8 cellular contexts compared by ENCODE assay signal in genomic region chrX:136028383-136028984, GRCh38. TPM values are rescaled to one million over a fixed set of nuclear protein-coding genes. Genes with fewer than 3 reads are reported as not detected.
A peak's percentile ranks its signal among the peaks of the same experiment; 100 is the strongest.
DNase-seq lines count a peak whose midpoint lies in the region; ATAC-seq, FAIRE-seq and TF ChIP-seq lines count a peak whose summit lies in the region.

No MANE protein-coding gene starts in this region.

- H3K79me2 ChIP-seq in smooth muscle cell (ENCODE audit: low read depth): no peaks in the 10 kb centered on the region

- no peaks in the 10 kb centered on the region for H3K4me1 Mint-ChIP-seq in activated T-helper 17 cell treated with anti-CD3 and anti-CD28 coated beads, Interleukin-2, amount 50 U/mL, for 72 hours

- H3K4me3 ChIP-seq in adrenal gland (no peak overlapping the region), smooth muscle cell (no peak overlapping the region)

- no peak overlapping the region for H3K4me3 Mint-ChIP-seq in activated T-helper 17 cell treated with anti-CD3 and anti-CD28 coated beads, Interleukin-2, amount 50 U/mL, for 72 hours

- TF ChIP-seq CTCF in D721Med (IDR thresholded peaks at IDR 0.05; ENCODE audit: insufficient read depth, missing control alignments) (peak; percentile 60), adrenal gland (IDR thresholded peaks at IDR 0.05) (peak; percentile 49 to 74 (median 66)), smooth muscle cell (IDR thresholded peaks at IDR 0.05; ENCODE audit: borderline replicate concordance, insufficient read depth, poor library complexity, severe bottlenecking) (peak; percentile 58)

- H3K27ac ChIP-seq in adrenal gland (no peak overlapping the region), smooth muscle cell (ENCODE audit: low read depth) (no peak overlapping the region)

- H3K9me3 ChIP-seq in adrenal gland (replicated peaks in 1 of 3) (no peaks in the 10 kb centered on the region), smooth muscle cell (replicated peaks; ENCODE audit: low read depth) (no peaks in the 10 kb centered on the region)

- H3K36me3 Mint-ChIP-seq in activated T-helper 17 cell treated with anti-CD3 and anti-CD28 coated beads, Interleukin-2, amount 50 U/mL, for 72 hours (ENCODE audit: low read depth): peaks cover 44% of the 10 kb centered on the region

- no peak for TF ChIP-seq POLR2A in adrenal gland (IDR thresholded peaks at IDR 0.05)

- H3K4me1 ChIP-seq in adrenal gland (replicated peaks in 1 of 2): no peaks in the 10 kb centered on the region
- no peaks in the 10 kb centered on the region for H3K4me1 ChIP-seq in smooth muscle cell (ENCODE audit: low read depth)

- ATAC-seq in GM19395 (IDR thresholded peaks at IDR 0.05; ENCODE audit: unreplicated experiment): peak; percentile 82
- ATAC-seq in left ventricle myocardium superior: peak; percentile 44
- no peak for ATAC-seq in activated T-helper 17 cell treated with anti-CD3 and anti-CD28 coated beads, Interleukin-2, amount 50 U/mL, for 72 hours (replicated peaks)
- ATAC-seq in GM21717 (IDR thresholded peaks at IDR 0.05; ENCODE audit: unreplicated experiment): no peak

- H3K9ac ChIP-seq in smooth muscle cell (ENCODE audit: low read depth): no peak overlapping the region

- no peaks in the 10 kb centered on the region for H4K20me1 ChIP-seq in smooth muscle cell (ENCODE audit: low read depth)

- H3K36me3 ChIP-seq in adrenal gland (replicated peaks in 1 of 2) (no peaks in the 10 kb centered on the region), smooth muscle cell (ENCODE audit: low read depth) (no peaks in the 10 kb centered on the region)

- intact Hi-C loops in adrenal gland (cut with DNase I): loop anchor here (5.0 to 10.0 kb wide), 2 partner anchors 134 to 136 kb away; no protein-coding TSS in a partner anchor
- intact Hi-C loops in left ventricle myocardium superior (cut with micrococcal nuclease): loop anchor here (5.0 kb wide), 1 partner anchor 244 kb away; no protein-coding TSS in a partner anchor

- no peaks in the 10 kb centered on the region for H3K9me3 Mint-ChIP-seq in activated T-helper 17 cell treated with anti-CD3 and anti-CD28 coated beads, Interleukin-2, amount 50 U/mL, for 72 hours

- no peaks in the 10 kb centered on the region for H3K27me3 ChIP-seq in adrenal gland
- H3K27me3 ChIP-seq in smooth muscle cell (ENCODE audit: low read depth): no peaks in the 10 kb centered on the region

- FAIRE-seq in D721Med (lab: Jason Lieb, UNC): no peak

- DNase-seq in D721Med (ENCODE audit: insufficient read length, low spot score) (peak; percentile 17), NCI-H1436 treated with DMSO at 0.1 percent for 48 hours (lab: John Stamatoyannopoulos, UW) (peak; percentile 21), adrenal gland (no peak), left ventricle myocardium superior (no peak), smooth muscle cell (lab: John Stamatoyannopoulos, UW; ENCODE audit: unreplicated experiment) (no peak)

- H3K4me2 ChIP-seq in smooth muscle cell: no peak overlapping the region

- no peak overlapping the region for H3K27ac Mint-ChIP-seq in activated T-helper 17 cell treated with anti-CD3 and anti-CD28 coated beads, Interleukin-2, amount 50 U/mL, for 72 hours

- no peaks in the 10 kb centered on the region for H3K27me3 Mint-ChIP-seq in activated T-helper 17 cell treated with anti-CD3 and anti-CD28 coated beads, Interleukin-2, amount 50 U/mL, for 72 hours

- H3F3A ChIP-seq in smooth muscle cell (ENCODE audit: low read depth): no peaks in the 10 kb centered on the region

- H2AFZ ChIP-seq in smooth muscle cell (ENCODE audit: low read depth): no peak overlapping the region

RNA-seq across cellular contexts. Expression of gene SLC9A6, which starts 43.2 kb away (rescaled TPM):
- total RNA-seq in adrenal gland (10 to 100 TPM; 15.3 to 36.2 (median 16.6) TPM), left ventricle myocardium superior (17.3 TPM), smooth muscle cell (19.8 and 24.7 TPM in 2 replicates)
- polyA plus RNA-seq in adrenal gland (10 to 100 TPM in 2 of 3 donors, 1 to 10 TPM in 1; 10.0 to 17.2 (median 10.0) TPM), smooth muscle cell (10.8 and 11.6 TPM in 2 replicates)
- total RNA-seq in activated T-helper 17 cell treated with anti-CD3 and anti-CD28 coated beads, Interleukin-2, amount 50 U/mL, for 72 hours: 10 to 100 TPM in 1 of 2 donors, 1 to 10 TPM in 1; 9.6 to 15.0 TPM

RNA-seq across cellular contexts. Expression of gene MMGT1, which starts 54.7 kb away (rescaled TPM):
- total RNA-seq in adrenal gland (10 to 100 TPM in 7 of 8 donors, 1 to 10 TPM in 1; 8.2 to 23.5 (median 13.7) TPM), left ventricle myocardium superior (24.7 TPM), smooth muscle cell (27.1 and 35.8 TPM in 2 replicates)
- polyA plus RNA-seq in adrenal gland (10 to 100 TPM in 1 of 3 donors, 1 to 10 TPM in 2; 1.4 to 20.7 (median 2.9) TPM), smooth muscle cell (12.5 and 13.6 TPM in 2 replicates)
- total RNA-seq in activated T-helper 17 cell treated with anti-CD3 and anti-CD28 coated beads, Interleukin-2, amount 50 U/mL, for 72 hours: 10 to 100 TPM; 14.6 to 17.7 TPM

Comparison
In these comparisons a context has a peak if more than half of its experiments do, and no peak if none do; other contexts are left out.
1. DNase-seq: peak in D721Med (single experiment) and NCI-H1436 treated with DMSO at 0.1 percent for 48 hours (single experiment); none in adrenal gland (0 of 7), left ventricle myocardium superior (single experiment) and smooth muscle cell (single experiment).
2. ATAC-seq: peak in GM19395 (single experiment) and left ventricle myocardium superior (single experiment); none in activated T-helper 17 cell treated with anti-CD3 and anti-CD28 coated beads, Interleukin-2, amount 50 U/mL, for 72 hours (single experiment) and GM21717 (single experiment).
3. Peak in every context shown above with its lines, with median percentiles within 50 percentile points of each other: CTCF ChIP-seq.